ENCODE assay signal across 22 cellular contexts in genomic region chr3:100395674-100396073, GRCh38. TPM values are rescaled to one million over a fixed set of nuclear protein-coding genes. Genes with fewer than 3 reads are reported as not detected.
DNase-seq lines count a peak whose midpoint lies in the region; ATAC-seq and TF ChIP-seq lines count a peak whose summit lies in the region.
"Had no signal": no experiment of that assay in that cellular context is flagged by ENCODE, and none has a peak within 500 bp of the region (broad histone marks: within the 10 kb centered on the region; RNA-seq: fewer than 3 reads in every experiment).

No MANE protein-coding gene starts in this region.

- H3K4me1 Mint-ChIP-seq in activated CD8-positive, alpha-beta memory T cell treated with anti-CD3 and anti-CD28 coated beads, Interleukin-2, amount 10 ng/mL, durations not matched to agents 7 days and 5 days = peaks cover 43% of the 10 kb centered on the region
- peaks cover 58% of the 10 kb centered on the region for H3K4me1 Mint-ChIP-seq in brain

- no peak for ATAC-seq in activated CD8-positive, alpha-beta memory T cell treated with anti-CD3 and anti-CD28 coated beads, Interleukin-2, amount 10 ng/mL, durations not matched to agents 7 days and 5 days
- ATAC-seq in esophagus mucosa (no peak), HG02852 (IDR thresholded peaks at IDR 0.05; ENCODE audit: unreplicated experiment) (no peak)
- ATAC-seq: HCT116 had no signal

- H3K4me3 Mint-ChIP-seq in activated CD8-positive, alpha-beta memory T cell treated with anti-CD3 and anti-CD28 coated beads, Interleukin-2, amount 10 ng/mL, durations not matched to agents 7 days and 5 days = no peak overlapping the region
- peak overlapping the region in 4 of 5 experiments; percentile 0 to 80 (median 16) for H3K4me3 Mint-ChIP-seq in brain
- H3K4me3 Mint-ChIP-seq: B cell had no signal

- no peak for DNase-seq in activated CD8-positive, alpha-beta memory T cell treated with anti-CD3 and anti-CD28 coated beads, Interleukin-2, amount 10 ng/mL, durations not matched to agents 7 days and 5 days
- DNase-seq in activated CD8-positive, alpha-beta memory T cell treated with anti-CD3 and anti-CD28 coated beads, Interleukin-2, amount 50 U/mL, for 48 hours = no peak
- DNase-seq in HuH-7 (ENCODE audit: low spot score) = peak; percentile 30
- DNase-seq in renal cortical epithelial cell (ENCODE audit: low read depth) = peak; percentile 4
- no peak for DNase-seq in NCI-H2029 treated with DMSO at 0.1 percent for 48 hours (lab: John Stamatoyannopoulos, UW)
- DNase-seq: 8988T; Caco-2; CD4-positive, CD25-positive, alpha-beta regulatory T cell; GOT3; NCI-H1092 treated with DMSO at 0.1 percent for 48 hours; NCI-H146; NCI-H2081; NCI-H2171 treated with DMSO at 0.1 percent for 48 hours; NCI-H446; NCI-H69; OCI-M1; SHP77 treated with DMSO at 0.1 percent for 48 hours had no signal

- H3K27me3 Mint-ChIP-seq in activated CD8-positive, alpha-beta memory T cell treated with anti-CD3 and anti-CD28 coated beads, Interleukin-2, amount 10 ng/mL, durations not matched to agents 7 days and 5 days = no peaks in the 10 kb centered on the region
- H3K27me3 Mint-ChIP-seq in brain = peaks cover 7% of the 10 kb centered on the region
- H3K27me3 Mint-ChIP-seq: B cell; CD4-positive, CD25-positive, alpha-beta regulatory T cell had no signal

- no peak for TF ChIP-seq CTCF in brain (conservative IDR thresholded peaks at IDR 0.05)

- CTCF ChIA-PET in activated CD8-positive, alpha-beta memory T cell treated with anti-CD3 and anti-CD28 coated beads, Interleukin-2, amount 10 ng/mL, durations not matched to agents 7 days and 5 days (lab: Charles Lee) = interaction anchor here (0.7 to 1.4 kb wide), 2 partner anchors 73 to 79 kb away, joined by 3 to 4 read pairs; no protein-coding TSS in a partner anchor

- no peaks in the 10 kb centered on the region for H3K9me3 Mint-ChIP-seq in activated CD8-positive, alpha-beta memory T cell treated with anti-CD3 and anti-CD28 coated beads, Interleukin-2, amount 10 ng/mL, durations not matched to agents 7 days and 5 days (ENCODE audit: low read depth)
- no peaks in the 10 kb centered on the region for H3K9me3 Mint-ChIP-seq in brain
- H3K9me3 Mint-ChIP-seq: CD4-positive, CD25-positive, alpha-beta regulatory T cell had no signal

- peak overlapping the region; percentile 41 for H3K27ac Mint-ChIP-seq in activated CD8-positive, alpha-beta memory T cell treated with anti-CD3 and anti-CD28 coated beads, Interleukin-2, amount 10 ng/mL, durations not matched to agents 7 days and 5 days
- H3K27ac Mint-ChIP-seq in brain = peak overlapping the region in 1 of 5 experiments; percentile 78
- H3K27ac Mint-ChIP-seq: B cell; CD4-positive, CD25-positive, alpha-beta regulatory T cell had no signal

- peaks cover 38% of the 10 kb centered on the region for H3K36me3 Mint-ChIP-seq in activated CD8-positive, alpha-beta memory T cell treated with anti-CD3 and anti-CD28 coated beads, Interleukin-2, amount 10 ng/mL, durations not matched to agents 7 days and 5 days
- peaks cover 42% of the 10 kb centered on the region for H3K36me3 Mint-ChIP-seq in brain
- H3K36me3 Mint-ChIP-seq: CD4-positive, CD25-positive, alpha-beta regulatory T cell had no signal

RNA-seq across cellular contexts. Expression of gene TOMM70, which starts 5.2 kb away (rescaled TPM):
- total RNA-seq in activated CD8-positive, alpha-beta memory T cell treated with anti-CD3 and anti-CD28 coated beads, Interleukin-2, amount 10 ng/mL, durations not matched to agents 7 days and 5 days = 10 to 100 TPM; 38.9 to 46.9 TPM
- polyA plus RNA-seq in brain (ENCODE audit: insufficient read depth, low read depth, low replicate concordance) = 32.7 TPM
- 52.1 and 57.3 TPM in 2 replicates for total RNA-seq in renal cortical epithelial cell
- 33.0 TPM for total RNA-seq in esophagus mucosa

RNA-seq across cellular contexts. Expression of gene LNP1, which starts 5.7 kb away (rescaled TPM):
- total RNA-seq in activated CD8-positive, alpha-beta memory T cell treated with anti-CD3 and anti-CD28 coated beads, Interleukin-2, amount 10 ng/mL, durations not matched to agents 7 days and 5 days = 1 to 10 TPM; 2.3 to 2.6 TPM
- 4.4 TPM for polyA plus RNA-seq in brain (ENCODE audit: insufficient read depth, low read depth, low replicate concordance)
- total RNA-seq in renal cortical epithelial cell (1.2 and 2.0 TPM in 2 replicates), esophagus mucosa (0.64 TPM)

Comparison
In these comparisons a context has a peak if more than half of its experiments do, and no peak if none do; other contexts are left out.
1. DNase-seq: peak in HuH-7 (single experiment) and renal cortical epithelial cell (single experiment); none in activated CD8-positive, alpha-beta memory T cell treated with anti-CD3 and anti-CD28 coated beads, Interleukin-2, amount 10 ng/mL, durations not matched to agents 7 days and 5 days (single experiment), activated CD8-positive, alpha-beta memory T cell treated with anti-CD3 and anti-CD28 coated beads, Interleukin-2, amount 50 U/mL, for 48 hours (single experiment) and NCI-H2029 treated with DMSO at 0.1 percent for 48 hours (single experiment).